In the genomic region with DNA sequence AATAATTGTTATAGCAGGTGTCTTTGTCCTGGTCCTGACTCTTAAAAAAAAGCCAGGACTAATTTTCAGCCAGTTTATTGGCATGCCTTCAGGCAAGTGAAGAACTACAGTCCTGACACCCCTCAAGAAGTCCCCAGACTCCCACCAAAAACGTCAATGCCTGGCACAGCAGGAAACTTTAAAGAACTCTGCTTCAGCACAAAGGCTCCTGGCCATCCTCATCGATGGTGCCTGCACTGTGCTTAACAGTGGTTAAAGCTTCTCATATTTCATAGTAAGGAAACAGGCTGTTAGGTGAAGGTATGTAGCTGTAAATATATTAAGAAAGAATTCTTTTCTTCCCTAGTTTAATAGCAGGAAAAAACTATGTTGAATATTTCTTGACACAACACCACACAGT, we compare ENCODE assay signal across 22 cellular contexts.
A peak's percentile ranks its signal among the peaks of the same experiment; 100 is the strongest.
DNase-seq lines count a peak whose midpoint lies in the region; ATAC-seq and TF ChIP-seq lines count a peak whose summit lies in the region.
"Had no signal": no experiment of that assay in that cellular context is flagged by ENCODE, and none has a peak within 500 bp of the region (broad histone marks: within the 10 kb centered on the region; RNA-seq: fewer than 3 reads in every experiment).

No MANE protein-coding gene starts in this region.

- H3K4me3 Mint-ChIP-seq in nephron progenitor cell = no peak overlapping the region
- H3K4me3 Mint-ChIP-seq: CD14-positive monocyte; CD8-positive, alpha-beta memory T cell; T-cell had no signal

- no peaks in the 10 kb centered on the region for H4K20me1 ChIP-seq in Loucy (ENCODE audit: insufficient read depth, low read length, poor library complexity, severe bottlenecking)

- H3K27ac Mint-ChIP-seq in nephron progenitor cell = no peak overlapping the region
- H3K27ac Mint-ChIP-seq: CD8-positive, alpha-beta memory T cell; T-cell had no signal

- H3K79me2 ChIP-seq in Loucy (ENCODE audit: insufficient read depth, low read length) = no peaks in the 10 kb centered on the region

- H3K36me3 ChIP-seq in Loucy (ENCODE audit: insufficient read depth, low read length) = no peaks in the 10 kb centered on the region
- H3K36me3 ChIP-seq: BE2C, MG63 had no signal

- 0 out of 2 replicates have a peak overlapping the region, but pooled peaks have one; percentile 36 for H2AFZ ChIP-seq in Loucy (ENCODE audit: low read length)

- TF ChIP-seq CTCF in Loucy (conservative IDR thresholded peaks at IDR 0.05; ENCODE audit: low read length) = no peak
- no peak for TF ChIP-seq CTCF in nephron progenitor cell (IDR thresholded peaks at IDR 0.05)

- DNase-seq in NCI-H345 (lab: John Stamatoyannopoulos, UW) (peak; percentile 1), NCI-H345 treated with DMSO at 0.1 percent for 48 hours (lab: John Stamatoyannopoulos, UW; ENCODE audit: unreplicated experiment) (no peak), dedifferentiated amniotic fluid mesenchymal stem cell (ENCODE audit: extremely low spot score) (peak; percentile 14), nephron progenitor cell (peak; percentile 4), superior temporal gyrus (ENCODE audit: extremely low spot score) (no peak), NCI-H526 treated with DMSO at 0.1 percent for 48 hours (lab: John Stamatoyannopoulos, UW) (no peak)
- DNase-seq: 8988T; ACHN; BE2C; CD8-positive, alpha-beta memory T cell; DMS 273 treated with DMSO at 0.1 percent for 48 hours; DND-41; KBM-7; MG63; NCI-H2029; NCI-H2227 treated with DMSO at 0.1 percent for 48 hours; NCI-H524 treated with DMSO at 0.1 percent for 48 hours; SHP77; T-cell had no signal

- H3K4me3 ChIP-seq in Loucy (ENCODE audit: low read length, poor library complexity, severe bottlenecking) = no peak overlapping the region
- H3K4me3 ChIP-seq: MG63 had no signal

- no peak for ATAC-seq in GM18520 (IDR thresholded peaks at IDR 0.05; ENCODE audit: unreplicated experiment)
- ATAC-seq: T-cell had no signal

- H3K27me3 Mint-ChIP-seq in nephron progenitor cell (ENCODE audit: low read depth, poor library complexity) = peaks cover 14% of the 10 kb centered on the region

- no peaks in the 10 kb centered on the region for H3K27me3 ChIP-seq in Loucy (ENCODE audit: insufficient read depth, low read length, poor library complexity, severe bottlenecking)
- H3K27me3 ChIP-seq: BE2C, MG63 had no signal

- no peak overlapping the region for H3K9ac ChIP-seq in Loucy (ENCODE audit: low read depth, low read length, poor library complexity, severe bottlenecking)

- no peaks in the 10 kb centered on the region for H3K9me3 ChIP-seq in Loucy (ENCODE audit: insufficient read depth, low read depth, low read length)
- H3K9me3 ChIP-seq: BE2C, MG63 had no signal

- no peaks in the 10 kb centered on the region for H3K36me3 Mint-ChIP-seq in nephron progenitor cell (ENCODE audit: low read depth)
- H3K36me3 Mint-ChIP-seq: CD14-positive monocyte; CD8-positive, alpha-beta memory T cell; T-cell had no signal

- no peaks in the 10 kb centered on the region for H3K9me3 Mint-ChIP-seq in nephron progenitor cell
- H3K9me3 Mint-ChIP-seq: CD14-positive monocyte; CD8-positive, alpha-beta memory T cell; T-cell had no signal

- no peaks in the 10 kb centered on the region for H3K4me1 ChIP-seq in Loucy (ENCODE audit: insufficient read depth, low read length, poor library complexity, severe bottlenecking)
- H3K4me1 ChIP-seq: BE2C had no signal

- H3K4me1 Mint-ChIP-seq in nephron progenitor cell = no peaks in the 10 kb centered on the region
- H3K4me1 Mint-ChIP-seq: CD8-positive, alpha-beta memory T cell; T-cell had no signal

- no peaks in the 10 kb centered on the region for H3K9me2 ChIP-seq in Loucy (replicated peaks; ENCODE audit: low read depth, low read length)

- H3K4me2 ChIP-seq in Loucy (ENCODE audit: low read depth, low read length, poor library complexity, severe bottlenecking) = no peak overlapping the region

- no peaks in the 10 kb centered on the region for H3F3A ChIP-seq in Loucy (ENCODE audit: low read depth)

Comparison
In these comparisons a context has a peak if more than half of its experiments do, and no peak if none do; other contexts are left out.
1. DNase-seq: peak in NCI-H345 (single experiment), dedifferentiated amniotic fluid mesenchymal stem cell (single experiment) and nephron progenitor cell (single experiment); none in NCI-H345 treated with DMSO at 0.1 percent for 48 hours (single experiment), superior temporal gyrus (single experiment) and NCI-H526 treated with DMSO at 0.1 percent for 48 hours (single experiment).